ENCODE assay signal across 2 cellular contexts in genomic region chr17:79027274-79027924, GRCh38.
A peak's percentile ranks its signal among the peaks of the same experiment; 100 is the strongest.
TF ChIP-seq lines count a peak whose summit lies in the region.

No MANE protein-coding gene starts in this region.

TF ChIP-seq in IMR-90, 13 proteins besides CTCF, POLR2A, EP300 and RAD21:
- TF ChIP-seq RFX5 (IDR thresholded peaks at IDR 0.05; ENCODE audit: low read depth, low read length) (no peak), MAZ (IDR thresholded peaks at IDR 0.05; ENCODE audit: borderline replicate concordance, low read depth, low read length) (no peak), RCOR1 (IDR thresholded peaks at IDR 0.05; ENCODE audit: insufficient replicate concordance, low read length) (no peak), BHLHE40 (IDR thresholded peaks at IDR 0.05; ENCODE audit: low read depth, low read length) (no peak), MAFK (IDR thresholded peaks at IDR 0.05; ENCODE audit: low read depth, low read length) (no peak), MXI1 (IDR thresholded peaks at IDR 0.05; ENCODE audit: borderline replicate concordance, low read depth, low read length) (no peak), ELK1 (IDR thresholded peaks at IDR 0.05; ENCODE audit: borderline replicate concordance, low read depth, low read length) (no peak), USF2 (IDR thresholded peaks at IDR 0.05; ENCODE audit: low read depth, low read length) (no peak), CHD1 (IDR thresholded peaks at IDR 0.05; ENCODE audit: low read depth, low read length) (no peak), CEBPB (IDR thresholded peaks at IDR 0.05; ENCODE audit: low read depth, low read length) (no peak), FOS (IDR thresholded peaks at IDR 0.05; ENCODE audit: low read depth, low read length) (no peak), SMC3 (IDR thresholded peaks at IDR 0.05; ENCODE audit: low read depth, low read length) (no peak), NFE2L2 (IDR thresholded peaks at IDR 0.05; ENCODE audit: low read depth, low read length) (no peak)

TF ChIP-seq in HepG2, 621 proteins besides CTCF, POLR2A, EP300 and RAD21 (continues in another document):
- TF ChIP-seq ZNF274 (CRISPR knock-in tag; IDR thresholded peaks at IDR 0.05) (peak; percentile 82; the same call in 1 of the 2 replicates), THAP9 (CRISPR knock-in tag; IDR thresholded peaks at IDR 0.05; ENCODE audit: borderline replicate concordance) (peak; percentile 24; the same call in 1 of the 2 replicates), SMAD3 (CRISPR knock-in tag; IDR thresholded peaks at IDR 0.05) (peak; percentile 15; the same call in 1 of the 2 replicates), FLYWCH1 (CRISPR knock-in tag; IDR thresholded peaks at IDR 0.05) (no peak), ZNF557 (CRISPR knock-in tag; IDR thresholded peaks at IDR 0.05) (no peak), ZNF737 (CRISPR knock-in tag; IDR thresholded peaks at IDR 0.05; ENCODE audit: borderline replicate concordance) (0 out of 2 replicates have a peak, but pooled peaks have one; percentile 55), PLRG1 (conservative IDR thresholded peaks at IDR 0.05) (no peak), HMG20A (CRISPR knock-in tag; IDR thresholded peaks at IDR 0.05; ENCODE audit: borderline replicate concordance) (no peak), ZNF317 (CRISPR knock-in tag; IDR thresholded peaks at IDR 0.05) (peak; percentile 84), HNF1B (CRISPR knock-in tag; IDR thresholded peaks at IDR 0.05) (peak; percentile 88), UBTF (CRISPR knock-in tag; IDR thresholded peaks at IDR 0.05) (peak; percentile 52; the same call in 1 of the 2 replicates), SKIL (CRISPR knock-in tag; IDR thresholded peaks at IDR 0.05; ENCODE audit: borderline replicate concordance) (no peak), ZNF720 (CRISPR knock-in tag; IDR thresholded peaks at IDR 0.05) (0 out of 2 replicates have a peak, but pooled peaks have one; percentile 24), PCBP1 (IDR thresholded peaks at IDR 0.05; ENCODE audit: borderline replicate concordance, low read depth, low read length) (no peak), RERE (CRISPR knock-in tag; IDR thresholded peaks at IDR 0.05; ENCODE audit: low read depth) (0 out of 2 replicates have a peak, but pooled peaks have one; percentile 13), TARDBP (CRISPR knock-in tag; IDR thresholded peaks at IDR 0.05) (peak; percentile 39), HNRNPL (IDR thresholded peaks at IDR 0.05; ENCODE audit: low read depth, low read length) (no peak), SALL2 (CRISPR knock-in tag; IDR thresholded peaks at IDR 0.05) (no peak), ZNF670 (CRISPR knock-in tag; IDR thresholded peaks at IDR 0.05; ENCODE audit: borderline replicate concordance) (no peak), NFATC3 (CRISPR knock-in tag; IDR thresholded peaks at IDR 0.05) (0 out of 2 replicates have a peak, but pooled peaks have one; percentile 46), MBD4 (IDR thresholded peaks at IDR 0.05; ENCODE audit: borderline replicate concordance, low read length) (no peak), LCORL (IDR thresholded peaks at IDR 0.05) (no peak), LCORL (CRISPR knock-in tag; IDR thresholded peaks at IDR 0.05) (no peak), ZNF746 (CRISPR knock-in tag; IDR thresholded peaks at IDR 0.05) (no peak), SOX5 (CRISPR knock-in tag; IDR thresholded peaks at IDR 0.05; ENCODE audit: borderline replicate concordance) (peak; percentile 70), FOSL2 (CRISPR knock-in tag; IDR thresholded peaks at IDR 0.05) (peak; percentile 82), BORCS8-MEF2B (CRISPR knock-in tag; IDR thresholded peaks at IDR 0.05) (peak; percentile 54; the same call in 1 of the 2 replicates), ZNF280B (CRISPR knock-in tag; IDR thresholded peaks at IDR 0.05; ENCODE audit: borderline replicate concordance) (peak; percentile 7; the same call in 1 of the 2 replicates), ZNF275 (CRISPR knock-in tag; IDR thresholded peaks at IDR 0.05; ENCODE audit: borderline replicate concordance) (0 out of 2 replicates have a peak, but pooled peaks have one; percentile 34), ZXDC (CRISPR knock-in tag; IDR thresholded peaks at IDR 0.05) (0 out of 2 replicates have a peak, but pooled peaks have one; percentile 15), RARG (CRISPR knock-in tag; IDR thresholded peaks at IDR 0.05; ENCODE audit: low read depth) (no peak), TMF1 (CRISPR knock-in tag; IDR thresholded peaks at IDR 0.05; ENCODE audit: low read depth) (no peak), ZNF619 (CRISPR knock-in tag; IDR thresholded peaks at IDR 0.05) (peak; percentile 63; the same call in 1 of the 2 replicates), MAFF (IDR thresholded peaks at IDR 0.05; ENCODE audit: low read depth, low read length) (no peak)
